In genomic region chr15:78872972-78873795, GRCh38 we compare ENCODE assay signal across 1 cellular context.
TF ChIP-seq lines count a peak whose summit lies in the region.

No MANE protein-coding gene starts in this region.

TF ChIP-seq in GM12878, 131 proteins besides CTCF, POLR2A, EP300 and RAD21 (continued from another document):
- TF ChIP-seq ATF7 (IDR thresholded peaks at IDR 0.05; ENCODE audit: low read depth) (no peak; the same call in 1 of the 2 replicates), CREM (IDR thresholded peaks at IDR 0.05; ENCODE audit: low read depth) (peak; percentile 58), TCF3 (IDR thresholded peaks at IDR 0.05; ENCODE audit: borderline replicate concordance, insufficient read depth, low read depth, low read length) (no peak), SMAD5 (IDR thresholded peaks at IDR 0.05; ENCODE audit: low read depth) (peak; percentile 14; the same call in 1 of the 2 replicates), SP1 (IDR thresholded peaks at IDR 0.05; ENCODE audit: low read depth, low read length) (no peak), IRF3 (IDR thresholded peaks at IDR 0.05) (no peak), NFIC (IDR thresholded peaks at IDR 0.05; ENCODE audit: low read depth, low read length) (no peak), ASH2L (IDR thresholded peaks at IDR 0.05; ENCODE audit: borderline replicate concordance, low read depth) (no peak; the same call in 1 of the 2 replicates), TARDBP (IDR thresholded peaks at IDR 0.05; ENCODE audit: borderline replicate concordance) (no peak), BCLAF1 (IDR thresholded peaks at IDR 0.05) (no peak), DPF2 (IDR thresholded peaks at IDR 0.05) (peak; percentile 39; the same call in 1 of the 2 replicates), SREBF2 (IDR thresholded peaks at IDR 0.05; ENCODE audit: low read length) (no peak), TBL1XR1 (IDR thresholded peaks at IDR 0.05; ENCODE audit: low read depth, low read length) (no peak; the same call in 1 of the 2 replicates), BRCA1 (IDR thresholded peaks at IDR 0.05; ENCODE audit: low read depth, low read length) (no peak), GATAD2B (conservative IDR thresholded peaks at IDR 0.05; ENCODE audit: low read depth) (0 out of 2 replicates have a peak, but pooled peaks have one; percentile 43), SREBF1 (IDR thresholded peaks at IDR 0.05; ENCODE audit: low read length) (no peak), ZNF384 (IDR thresholded peaks at IDR 0.05; ENCODE audit: borderline replicate concordance, low read depth, low read length) (peak; percentile 87), IKZF2 (IDR thresholded peaks at IDR 0.05) (no peak; a peak in 2 of 4 replicates), USF2 (IDR thresholded peaks at IDR 0.05; ENCODE audit: borderline replicate concordance, low read depth, low read length) (no peak), TAF1 (IDR thresholded peaks at IDR 0.05; ENCODE audit: borderline replicate concordance, low read depth, low read length) (peak; percentile 76), ZBTB4 (CRISPR knock-in tag; IDR thresholded peaks at IDR 0.05) (no peak), HSF1 (IDR thresholded peaks at IDR 0.05; ENCODE audit: low read depth, low read length) (no peak), JUND (IDR thresholded peaks at IDR 0.05; ENCODE audit: low read depth, low read length) (no peak), SPI1 (IDR thresholded peaks at IDR 0.05; ENCODE audit: borderline replicate concordance, insufficient read depth, low read depth, low read length) (peak; percentile 26; the same call in 1 of the 2 replicates), E2F8 (IDR thresholded peaks at IDR 0.05; ENCODE audit: low read depth, partially characterized antibody) (no peak), EED (IDR thresholded peaks at IDR 0.05; ENCODE audit: low read depth) (no peak), TCF12 (IDR thresholded peaks at IDR 0.05; ENCODE audit: low read depth, low read length) (0 out of 2 replicates have a peak, but pooled peaks have one; percentile 30), FOXK2 (IDR thresholded peaks at IDR 0.05) (no peak), ATF3 (IDR thresholded peaks at IDR 0.05; ENCODE audit: borderline replicate concordance, extremely low read depth, low read depth, low read length) (no peak), E2F4 (IDR thresholded peaks at IDR 0.05; ENCODE audit: low read depth, low read length) (no peak), RUNX3 (IDR thresholded peaks at IDR 0.05; ENCODE audit: low read length) (peak; percentile 83), POLR2AphosphoS2 (IDR thresholded peaks at IDR 0.05; ENCODE audit: low read depth, low read length) (no peak), USF1 (IDR thresholded peaks at IDR 0.05; ENCODE audit: borderline replicate concordance, extremely low read length, insufficient read depth, low read depth, low read length) (no peak), PBX3 (IDR thresholded peaks at IDR 0.05; ENCODE audit: insufficient replicate concordance, low read depth, low read length) (no peak), MYC (IDR thresholded peaks at IDR 0.05; ENCODE audit: insufficient read depth, insufficient read length, insufficient replicate concordance, low read length, severe bottlenecking) (no peak)
